ENCODE assay signal across 19 cellular contexts in the genomic region with DNA sequence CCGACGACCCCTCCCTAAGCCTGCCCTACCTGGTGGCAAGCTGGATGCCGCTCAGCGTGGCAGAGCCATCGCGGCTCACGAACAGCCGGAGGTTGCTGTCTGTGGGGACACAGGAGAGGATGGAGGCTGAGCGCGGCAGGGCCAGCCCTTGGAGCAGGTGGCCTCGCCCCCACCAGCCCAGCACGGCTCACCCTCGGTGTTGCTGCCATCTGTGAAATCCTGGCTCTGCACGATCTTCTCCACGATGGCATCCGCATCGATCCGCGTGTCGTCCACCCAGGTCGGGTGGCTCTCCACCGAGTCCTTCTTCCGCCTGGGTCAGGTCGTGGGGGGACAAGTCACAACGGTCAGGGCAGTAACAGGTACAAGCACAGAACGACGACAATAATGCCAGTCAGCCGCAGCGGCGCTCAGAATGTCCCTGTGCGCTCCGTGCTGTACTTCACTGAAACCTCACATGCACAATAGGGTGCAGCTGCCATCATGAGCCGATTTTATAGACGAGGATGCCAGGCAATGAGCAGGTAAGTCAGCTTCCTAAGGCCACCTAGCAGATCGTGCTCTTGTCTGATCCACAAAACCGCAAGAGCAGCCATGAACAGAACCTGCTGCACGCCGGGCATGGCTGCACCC. TPM values are rescaled to one million over a fixed set of nuclear protein-coding genes. Genes with fewer than 3 reads are reported as not detected.
DNase-seq lines count a peak whose midpoint lies in the region; ATAC-seq and TF ChIP-seq lines count a peak whose summit lies in the region.
"Had no signal": no experiment of that assay in that cellular context is flagged by ENCODE, and none has a peak within 500 bp of the region (broad histone marks: within the 10 kb centered on the region; RNA-seq: fewer than 3 reads in every experiment).

No MANE protein-coding gene starts in this region.

- intact Hi-C loops in activated CD4-positive, alpha-beta memory T cell treated with anti-CD3 and anti-CD28 coated beads for 36 hours (cut with micrococcal nuclease) = no loop called here
- intact Hi-C loops in activated CD8-positive, alpha-beta T cell treated with anti-CD3 and anti-CD28 coated beads for 36 hours (cut with micrococcal nuclease) = loop anchor here (5.0 kb wide), 1 partner anchor 93 kb away; no protein-coding TSS in a partner anchor

- CTCF ChIA-PET in activated CD4-positive, alpha-beta memory T cell treated with anti-CD3 and anti-CD28 coated beads for 36 hours (lab: Charles Lee) = interaction anchor here (0.7 to 15.3 kb wide), 18 partner anchors 10 to 183 kb away, joined by 3 to 347 read pairs (median 11); a partner anchor contains a TSS
- CTCF ChIA-PET in activated CD4-positive, alpha-beta memory T cell treated with anti-CD3 and anti-CD28 coated beads, Interleukin-2, amount 10 ng/mL, durations not matched to agents 7 days and 5 days (lab: Charles Lee) = interaction anchor here (0.6 to 6.8 kb wide), 10 partner anchors 12 to 139 kb away, joined by 3 to 157 read pairs (median 18); a partner anchor contains a TSS
- CTCF ChIA-PET in activated CD8-positive, alpha-beta T cell treated with anti-CD3 and anti-CD28 coated beads for 36 hours (lab: Charles Lee) = interaction anchor here (0.9 to 30.0 kb wide), 16 partner anchors 11 to 173 kb away, joined by 3 to 631 read pairs (median 8); a partner anchor contains a TSS

- H3K36me3 Mint-ChIP-seq in activated CD4-positive, alpha-beta memory T cell treated with anti-CD3 and anti-CD28 coated beads for 36 hours = peaks cover 26% of the 10 kb centered on the region
- peaks cover 67% of the 10 kb centered on the region for H3K36me3 Mint-ChIP-seq in activated CD4-positive, alpha-beta memory T cell treated with anti-CD3 and anti-CD28 coated beads, Interleukin-2, amount 10 ng/mL, durations not matched to agents 7 days and 5 days (ENCODE audit: low read depth)
- H3K36me3 Mint-ChIP-seq in activated CD8-positive, alpha-beta T cell treated with anti-CD3 and anti-CD28 coated beads for 36 hours (ENCODE audit: low read depth) = peaks cover 37% of the 10 kb centered on the region
- H3K36me3 Mint-ChIP-seq in naive thymus-derived CD8-positive, alpha-beta T cell = peaks cover 0 to 91% (median 13%) of the 10 kb centered on the region in 3 donors

- ATAC-seq in activated CD8-positive, alpha-beta T cell treated with anti-CD3 and anti-CD28 coated beads for 36 hours = no peak
- ATAC-seq in naive thymus-derived CD8-positive, alpha-beta T cell = no peak
- no peak for ATAC-seq in GM18519 (IDR thresholded peaks at IDR 0.05; ENCODE audit: low FRiP score, unreplicated experiment)

- H3K9me3 Mint-ChIP-seq in activated CD4-positive, alpha-beta memory T cell treated with anti-CD3 and anti-CD28 coated beads for 36 hours = no peaks in the 10 kb centered on the region
- H3K9me3 Mint-ChIP-seq in activated CD4-positive, alpha-beta memory T cell treated with anti-CD3 and anti-CD28 coated beads, Interleukin-2, amount 10 ng/mL, durations not matched to agents 7 days and 5 days = no peaks in the 10 kb centered on the region
- no peaks in the 10 kb centered on the region for H3K9me3 Mint-ChIP-seq in activated CD8-positive, alpha-beta T cell treated with anti-CD3 and anti-CD28 coated beads for 36 hours
- no peaks in the 10 kb centered on the region for H3K9me3 Mint-ChIP-seq in naive thymus-derived CD8-positive, alpha-beta T cell
- H3K9me3 Mint-ChIP-seq: effector memory CD8-positive, alpha-beta T cell; stimulated activated effector memory CD8-positive, alpha-beta T cell treated with anti-CD3 and anti-CD28 coated beads, Interleukin-12 subunit alpha, Interleukin-12 subunit beta, amount 100 ng/mL, for 72 hours had no signal

- no peak for DNase-seq in activated CD4-positive, alpha-beta memory T cell treated with anti-CD3 and anti-CD28 coated beads for 36 hours
- DNase-seq in activated CD4-positive, alpha-beta memory T cell treated with anti-CD3 and anti-CD28 coated beads, Interleukin-2, amount 10 ng/mL, durations not matched to agents 7 days and 5 days = no peak
- DNase-seq in activated CD8-positive, alpha-beta T cell treated with anti-CD3 and anti-CD28 coated beads for 36 hours = no peak
- DNase-seq in naive thymus-derived CD8-positive, alpha-beta T cell = no peak
- DNase-seq in midbrain (lab: John Stamatoyannopoulos, UW) = no peak
- DNase-seq: activated CD4-positive, alpha-beta T cell treated with anti-CD3 and anti-CD28 coated beads for 4 hours; activated T-cell treated with anti-CD3 and anti-CD28 coated beads for 4 hours; central memory CD4-positive, alpha-beta T cell; effector memory CD8-positive, alpha-beta T cell; GF-D8; glutamatergic neuron; left ventricle myocardium inferior; NCI-H2227 treated with DMSO at 0.1 percent for 48 hours; NCI-H82; retina; SK-N-SH; trophoblast cell had no signal

- H3K4me1 Mint-ChIP-seq in activated CD4-positive, alpha-beta memory T cell treated with anti-CD3 and anti-CD28 coated beads for 36 hours (ENCODE audit: low read depth) = peaks cover 19% of the 10 kb centered on the region
- H3K4me1 Mint-ChIP-seq in activated CD4-positive, alpha-beta memory T cell treated with anti-CD3 and anti-CD28 coated beads, Interleukin-2, amount 10 ng/mL, durations not matched to agents 7 days and 5 days = peaks cover 23% of the 10 kb centered on the region
- H3K4me1 Mint-ChIP-seq in activated CD8-positive, alpha-beta T cell treated with anti-CD3 and anti-CD28 coated beads for 36 hours (ENCODE audit: low read depth) = peaks cover 35% of the 10 kb centered on the region
- peaks cover 19 to 70% (median 52%) of the 10 kb centered on the region in 4 donors for H3K4me1 Mint-ChIP-seq in naive thymus-derived CD8-positive, alpha-beta T cell

- H3K4me3 Mint-ChIP-seq in activated CD4-positive, alpha-beta memory T cell treated with anti-CD3 and anti-CD28 coated beads for 36 hours = no peak overlapping the region
- H3K4me3 Mint-ChIP-seq in activated CD4-positive, alpha-beta memory T cell treated with anti-CD3 and anti-CD28 coated beads, Interleukin-2, amount 10 ng/mL, durations not matched to agents 7 days and 5 days = no peak overlapping the region
- H3K4me3 Mint-ChIP-seq in activated CD8-positive, alpha-beta T cell treated with anti-CD3 and anti-CD28 coated beads for 36 hours = no peak overlapping the region
- peak overlapping the region in 1 of 10 donors; percentile 21 for H3K4me3 Mint-ChIP-seq in naive thymus-derived CD8-positive, alpha-beta T cell
- H3K4me3 Mint-ChIP-seq: effector memory CD8-positive, alpha-beta T cell; stimulated activated effector memory CD8-positive, alpha-beta T cell treated with anti-CD3 and anti-CD28 coated beads, Interleukin-12 subunit alpha, Interleukin-12 subunit beta, amount 100 ng/mL, for 72 hours had no signal

- no peak for TF ChIP-seq CTCF in activated CD8-positive, alpha-beta T cell treated with anti-CD3 and anti-CD28 coated beads for 36 hours (IDR thresholded peaks at IDR 0.05)

- no peaks in the 10 kb centered on the region for H3K27me3 Mint-ChIP-seq in activated CD4-positive, alpha-beta memory T cell treated with anti-CD3 and anti-CD28 coated beads for 36 hours
- no peaks in the 10 kb centered on the region for H3K27me3 Mint-ChIP-seq in activated CD4-positive, alpha-beta memory T cell treated with anti-CD3 and anti-CD28 coated beads, Interleukin-2, amount 10 ng/mL, durations not matched to agents 7 days and 5 days
- H3K27me3 Mint-ChIP-seq in activated CD8-positive, alpha-beta T cell treated with anti-CD3 and anti-CD28 coated beads for 36 hours = no peaks in the 10 kb centered on the region
- no peaks in the 10 kb centered on the region for H3K27me3 Mint-ChIP-seq in naive thymus-derived CD8-positive, alpha-beta T cell
- H3K27me3 Mint-ChIP-seq: effector memory CD8-positive, alpha-beta T cell had no signal

- POLR2A ChIA-PET in activated CD4-positive, alpha-beta memory T cell treated with anti-CD3 and anti-CD28 coated beads for 36 hours (lab: Charles Lee) = interaction anchor here (1.6 kb wide), 2 partner anchors 9 to 89 kb away, joined by 7 read pairs; no protein-coding TSS in a partner anchor
- POLR2A ChIA-PET in activated CD4-positive, alpha-beta memory T cell treated with anti-CD3 and anti-CD28 coated beads, Interleukin-2, amount 10 ng/mL, durations not matched to agents 7 days and 5 days (lab: Charles Lee) = interaction anchor here (1.2 to 2.5 kb wide), 4 partner anchors 10 to 123 kb away, joined by 4 to 9 read pairs (median 6); a partner anchor contains a TSS
- POLR2A ChIA-PET in activated CD8-positive, alpha-beta T cell treated with anti-CD3 and anti-CD28 coated beads for 36 hours (lab: Charles Lee) = interaction anchor here (0.9 to 1.9 kb wide), 5 partner anchors 20 to 148 kb away, joined by 3 to 12 read pairs (median 3); no protein-coding TSS in a partner anchor
- POLR2A ChIA-PET in naive thymus-derived CD8-positive, alpha-beta T cell (lab: Charles Lee) = interaction anchor here (0.5 to 67.4 kb wide), 6 partner anchors 8 to 126 kb away, joined by 3 to 2190 read pairs (median 8); a partner anchor contains a TSS

- H3K27ac Mint-ChIP-seq in activated CD4-positive, alpha-beta memory T cell treated with anti-CD3 and anti-CD28 coated beads for 36 hours = peak overlapping the region; percentile 62
- H3K27ac Mint-ChIP-seq in activated CD4-positive, alpha-beta memory T cell treated with anti-CD3 and anti-CD28 coated beads, Interleukin-2, amount 10 ng/mL, durations not matched to agents 7 days and 5 days = no peak overlapping the region
- H3K27ac Mint-ChIP-seq in activated CD8-positive, alpha-beta T cell treated with anti-CD3 and anti-CD28 coated beads for 36 hours = peak overlapping the region; percentile 59
- H3K27ac Mint-ChIP-seq in naive thymus-derived CD8-positive, alpha-beta T cell = peak overlapping the region in 9 of 10 donors; percentile 9 to 93 (median 66)
- H3K27ac Mint-ChIP-seq: stimulated activated effector memory CD8-positive, alpha-beta T cell treated with anti-CD3 and anti-CD28 coated beads, Interleukin-12 subunit alpha, Interleukin-12 subunit beta, amount 100 ng/mL, for 72 hours had no signal

RNA-seq across cellular contexts. Expression of a gene that starts 7.0 kb away (rescaled TPM):
- total RNA-seq in activated CD4-positive, alpha-beta memory T cell treated with anti-CD3 and anti-CD28 coated beads for 36 hours = 10 to 100 TPM; 41.5 to 42.0 TPM
- 10 to 100 TPM; 48.2 TPM for total RNA-seq in activated CD4-positive, alpha-beta memory T cell treated with anti-CD3 and anti-CD28 coated beads, Interleukin-2, amount 10 ng/mL, durations not matched to agents 7 days and 5 days
- 10 to 100 TPM; 41.3 to 43.9 TPM for total RNA-seq in activated CD8-positive, alpha-beta T cell treated with anti-CD3 and anti-CD28 coated beads for 36 hours
- total RNA-seq in naive thymus-derived CD8-positive, alpha-beta T cell = 10 to 100 TPM; 71.1 to 74.6 TPM
- polyA plus RNA-seq in naive thymus-derived CD8-positive, alpha-beta T cell = 10 to 100 TPM; 28.5 to 34.7 (median 34.2) TPM

RNA-seq across cellular contexts. Expression of a gene that starts 14.1 kb away (rescaled TPM):
- total RNA-seq in activated CD4-positive, alpha-beta memory T cell treated with anti-CD3 and anti-CD28 coated beads for 36 hours = 1 to 10 TPM in 1 of 2 experiments, under 1 TPM in 1; 0.94 to 2.9 TPM
- 1 to 10 TPM; 1.5 to 1.9 TPM for total RNA-seq in activated CD4-positive, alpha-beta memory T cell treated with anti-CD3 and anti-CD28 coated beads, Interleukin-2, amount 10 ng/mL, durations not matched to agents 7 days and 5 days
- total RNA-seq in activated CD8-positive, alpha-beta T cell treated with anti-CD3 and anti-CD28 coated beads for 36 hours = 1 to 10 TPM; 1.7 to 2.5 TPM
- total RNA-seq in naive thymus-derived CD8-positive, alpha-beta T cell = 1 to 10 TPM; 1.8 to 2.0 TPM
- polyA plus RNA-seq in naive thymus-derived CD8-positive, alpha-beta T cell = under 1 TPM in 2 of 3 donors, not detected in 1; 0.28 to 0.46 TPM

RNA-seq across cellular contexts. Expression of a gene that starts 27.9 kb away (rescaled TPM):
- total RNA-seq in activated CD4-positive, alpha-beta memory T cell treated with anti-CD3 and anti-CD28 coated beads for 36 hours = 10 to 100 TPM; 21.2 to 23.5 TPM
- total RNA-seq in activated CD4-positive, alpha-beta memory T cell treated with anti-CD3 and anti-CD28 coated beads, Interleukin-2, amount 10 ng/mL, durations not matched to agents 7 days and 5 days = 10 to 100 TPM; 19.4 to 21.5 TPM
- total RNA-seq in activated CD8-positive, alpha-beta T cell treated with anti-CD3 and anti-CD28 coated beads for 36 hours = 10 to 100 TPM; 34.3 to 34.9 TPM
- 10 to 100 TPM; 47.0 to 47.5 TPM for total RNA-seq in naive thymus-derived CD8-positive, alpha-beta T cell
- polyA plus RNA-seq in naive thymus-derived CD8-positive, alpha-beta T cell = 10 to 100 TPM; 19.8 to 34.4 (median 22.1) TPM

RNA-seq across cellular contexts. Expression of a gene that starts 36.1 kb away (rescaled TPM):
- total RNA-seq in activated CD4-positive, alpha-beta memory T cell treated with anti-CD3 and anti-CD28 coated beads for 36 hours = 10 to 100 TPM; 50.7 to 58.0 TPM
- 100 to 1,000 TPM; 212 to 218 TPM for total RNA-seq in activated CD4-positive, alpha-beta memory T cell treated with anti-CD3 and anti-CD28 coated beads, Interleukin-2, amount 10 ng/mL, durations not matched to agents 7 days and 5 days
- total RNA-seq in activated CD8-positive, alpha-beta T cell treated with anti-CD3 and anti-CD28 coated beads for 36 hours = 10 to 100 TPM; 79.7 to 81.5 TPM
- total RNA-seq in naive thymus-derived CD8-positive, alpha-beta T cell = 100 to 1,000 TPM; 564 to 631 TPM
- polyA plus RNA-seq in naive thymus-derived CD8-positive, alpha-beta T cell = 100 to 1,000 TPM; 134 to 318 (median 149) TPM

RNA-seq across cellular contexts. Expression of a gene that starts 45.3 kb away (rescaled TPM):
- 10 to 100 TPM; 50.1 to 53.8 TPM for total RNA-seq in activated CD4-positive, alpha-beta memory T cell treated with anti-CD3 and anti-CD28 coated beads for 36 hours
- total RNA-seq in activated CD4-positive, alpha-beta memory T cell treated with anti-CD3 and anti-CD28 coated beads, Interleukin-2, amount 10 ng/mL, durations not matched to agents 7 days and 5 days = 100 to 1,000 TPM; 141 to 146 TPM
- total RNA-seq in activated CD8-positive, alpha-beta T cell treated with anti-CD3 and anti-CD28 coated beads for 36 hours = 10 to 100 TPM; 36.9 to 38.8 TPM
- 100 to 1,000 TPM; 102 to 110 TPM for total RNA-seq in naive thymus-derived CD8-positive, alpha-beta T cell
- polyA plus RNA-seq in naive thymus-derived CD8-positive, alpha-beta T cell = 10 to 100 TPM; 29.8 to 42.8 (median 30.3) TPM
